ENCODE assay signal across 13 cellular contexts in genomic region chr7:73624669-73625001, GRCh38. TPM values are rescaled to one million over a fixed set of nuclear protein-coding genes. Genes with fewer than 3 reads are reported as not detected.
DNase-seq lines count a peak whose midpoint lies in the region; ATAC-seq, FAIRE-seq and TF ChIP-seq lines count a peak whose summit lies in the region.
"Had no signal": no experiment of that assay in that cellular context is flagged by ENCODE, and none has a peak within 500 bp of the region (broad histone marks: within the 10 kb centered on the region; RNA-seq: fewer than 3 reads in every experiment).

No MANE protein-coding gene starts in this region.

- no peak for ATAC-seq in A549
- ATAC-seq in HCT116 = no peak
- no peak for ATAC-seq in GM19328 (IDR thresholded peaks at IDR 0.05; ENCODE audit: unreplicated experiment)

- TF ChIP-seq CTCF in A549 (IDR thresholded peaks at IDR 0.05) (no peak), HCT116 (IDR thresholded peaks at IDR 0.05 in 2 of 3, conservative IDR thresholded peaks at IDR 0.05 in 1 of 3; ENCODE audit: borderline replicate concordance in 1 of 3, insufficient read depth in 1 of 3, low read depth in 2 of 3, low read length in 2 of 3) (no peak), coronary artery (IDR thresholded peaks at IDR 0.05) (no peak), neural cell (IDR thresholded peaks at IDR 0.05; ENCODE audit: poor library complexity, severe bottlenecking) (no peak)

- TF ChIP-seq POLR2A in A549 (IDR thresholded peaks at IDR 0.05; ENCODE audit: low read length) = no peak
- TF ChIP-seq POLR2A in HCT116 (IDR thresholded peaks at IDR 0.05; ENCODE audit: borderline replicate concordance, extremely low read depth, insufficient read depth, insufficient read length) = peak; percentile 9

- H3K4me2 ChIP-seq in A549 = peak overlapping the region; percentile 96
- H3K4me2 ChIP-seq in HCT116 (ENCODE audit: low read length) = peak overlapping the region; percentile 99
- no peak overlapping the region for H3K4me2 ChIP-seq in neural cell (ENCODE audit: low read length)

- H3K79me2 ChIP-seq in HCT116 (ENCODE audit: insufficient read depth, low read length) (peaks cover 16% of the 10 kb centered on the region; the same call in 1 of the 2 replicates), neural cell (replicated peaks; ENCODE audit: insufficient read depth, low read length) (no peaks in the 10 kb centered on the region)

- H2AFZ ChIP-seq in HCT116 (ENCODE audit: low read depth, low read length, poor library complexity, severe bottlenecking) (no peak overlapping the region), neural cell (ENCODE audit: low read depth, low read length) (no peak overlapping the region)

- intact Hi-C loops in HCT116 (cut with micrococcal nuclease) = loop anchor here (2.0 to 10.0 kb wide), 2 partner anchors 44 to 230 kb away; no protein-coding TSS in a partner anchor

- H3K4me3 ChIP-seq in A549 = peak overlapping the region; percentile 55
- peak overlapping the region in 1 of 2 experiments; percentile 91; a peak in 2 of 4 replicates for H3K4me3 ChIP-seq in HCT116 (replicated peaks in 1 of 2; ENCODE audit: low read depth in 1 of 2, low read length in 2 of 2)
- peak overlapping the region; percentile 63 for H3K4me3 ChIP-seq in coronary artery
- peak overlapping the region; percentile 78 for H3K4me3 ChIP-seq in neural cell (ENCODE audit: low read length)

- DNase-seq in A549 (ENCODE audit: low read depth in 1 of 2, low spot score in 1 of 2) (no peak), HCT116 (ENCODE audit: low read depth, low spot score) (no peak), coronary artery (ENCODE audit: low spot score) (no peak), LoVo (ENCODE audit: low spot score) (no peak), NCI-H1417 (lab: John Stamatoyannopoulos, UW) (no peak)
- DNase-seq in stimulated activated naive CD4-positive, alpha-beta T cell (lab: John Stamatoyannopoulos, UW) = no peak

- peaks cover 31% of the 10 kb centered on the region for H3K4me1 ChIP-seq in A549
- H3K4me1 ChIP-seq in HCT116 (ENCODE audit: control insufficient read depth in 1 of 2, insufficient read depth in 2 of 2, low read length in 2 of 2) = peaks cover 25 to 52% of the 10 kb centered on the region in 2 experiments

- no peaks in the 10 kb centered on the region for H3K9me3 ChIP-seq in A549
- H3K9me3 ChIP-seq in HCT116 (ENCODE audit: control insufficient read depth in 1 of 2, insufficient read depth in 1 of 2, low read depth in 1 of 2, low read length in 2 of 2) = no peaks in the 10 kb centered on the region
- H3K9me3 ChIP-seq in neural cell (ENCODE audit: low read length) = no peaks in the 10 kb centered on the region

- H3K9ac ChIP-seq in HCT116 (ENCODE audit: low read length) (peak overlapping the region; percentile 87; the same call in 1 of the 2 replicates), neural cell (ENCODE audit: low read length) (no peak overlapping the region)

- POLR2A ChIA-PET in A549 (lab: Yijun Ruan, JAX) (interaction anchor here (0.6 to 1.4 kb wide), 6 partner anchors 12 to 114 kb away, joined by 3 to 7 read pairs (median 4); partner anchors contain the start of genes ABHD11 and BCL7B), HCT116 (lab: Charles Lee) (interaction anchor here (0.6 to 2.5 kb wide), 11 partner anchors 12 to 208 kb away, joined by 3 to 16 read pairs (median 4); no protein-coding TSS in a partner anchor)

- no peaks in the 10 kb centered on the region for H3K27me3 ChIP-seq in HCT116 (ENCODE audit: insufficient read depth, low read length)
- peaks cover 41% of the 10 kb centered on the region for H3K27me3 ChIP-seq in neural cell (ENCODE audit: insufficient read depth, low read depth, low read length)

- TF ChIP-seq EP300 in A549 (IDR thresholded peaks at IDR 0.05) (no peak), neural cell (conservative IDR thresholded peaks at IDR 0.05; ENCODE audit: poor library complexity, severe bottlenecking) (no peak)

- 44% methylated on average over 9 of the region's 9 CpGs for WGBS in A549 (ENCODE audit: missing lambda C conversion rate)

- H3K9me2 ChIP-seq in HCT116 (ENCODE audit: insufficient read depth) (no peaks in the 10 kb centered on the region), neural cell (ENCODE audit: insufficient read depth, low read length) (no peaks in the 10 kb centered on the region)

- TF ChIP-seq RAD21 in A549 (conservative IDR thresholded peaks at IDR 0.05 in 1 of 2, IDR thresholded peaks at IDR 0.05 in 1 of 2) (no peak), HCT116 (IDR thresholded peaks at IDR 0.05; ENCODE audit: low read depth) (no peak), neural cell (conservative IDR thresholded peaks at IDR 0.05) (no peak)

- CTCF ChIA-PET in A549 (lab: Yijun Ruan, JAX) = interaction anchor here (0.7 to 8.4 kb wide), 5 partner anchors 10 to 110 kb away, joined by 3 to 98 read pairs (median 16); partner anchors contain the start of gene VPS37D
- CTCF ChIA-PET in HCT116 (lab: Charles Lee) = interaction anchor here (0.6 to 1.1 kb wide), 5 partner anchors 12 to 110 kb away, joined by 3 to 6 read pairs (median 3); no protein-coding TSS in a partner anchor

- H4K20me1 ChIP-seq in HCT116 (ENCODE audit: insufficient read depth) (no peaks in the 10 kb centered on the region), neural cell (ENCODE audit: insufficient read depth) (no peaks in the 10 kb centered on the region)

- H3F3A ChIP-seq in neural cell (ENCODE audit: insufficient read depth, low read length, poor library complexity, severe bottlenecking) = no peaks in the 10 kb centered on the region

- H3K36me3 ChIP-seq in HCT116 (ENCODE audit: control insufficient read depth in 1 of 2, insufficient read depth in 2 of 2, low read length in 2 of 2) (no peaks in the 10 kb centered on the region), neural cell (ENCODE audit: insufficient read depth, low read length) (no peaks in the 10 kb centered on the region)

- BruUV-seq in HCT116 (replicated peaks; lab: Mats Ljungman, UMichigan) = no TSS peak

- FAIRE-seq in A549 (lab: Jason Lieb, UNC) = no peak
- FAIRE-seq: bronchial epithelial cell, GM18507 had no signal

- RAD21 ChIA-PET in HCT116 (lab: Charles Lee; ENCODE audit: low non-redundant PET in 1 of 2, low total read pairs in 2 of 2, uncharacterized antibody in 2 of 2, unreplicated experiment in 2 of 2) = interaction anchor here (0.6 to 0.7 kb wide), 2 partner anchors 10 to 82 kb away, joined by 3 to 4 read pairs; no protein-coding TSS in a partner anchor

- H3K27ac ChIP-seq in A549 (peak overlapping the region; percentile 71 to 92; a peak in 4 of 6 replicates), HCT116 (ENCODE audit: low read depth, low read length) (peak overlapping the region; percentile 92; the same call in 1 of the 2 replicates), coronary artery (no peak overlapping the region), neural cell (ENCODE audit: low read length) (no peak overlapping the region)

TF ChIP-seq in neural cell, 6 proteins besides CTCF, POLR2A, EP300 and RAD21 (continues in another document):
- TF ChIP-seq SMC3 (conservative IDR thresholded peaks at IDR 0.05; ENCODE audit: poor library complexity) (no peak), MXI1 (conservative IDR thresholded peaks at IDR 0.05; ENCODE audit: poor library complexity, severe bottlenecking) (no peak)

RNA-seq across cellular contexts. Expression of gene MLXIPL, which starts 0.3 kb away (rescaled TPM):
- 1.4 and 2.2 TPM in 2 replicates for polyA plus RNA-seq in A549 (2011; rRNA removed)
- 0.93 and 1.4 TPM in 2 replicates for polyA plus RNA-seq in A549 (2012; cell fraction: cytosol; rRNA removed)
- polyA plus RNA-seq in A549 (2012; cell fraction: nucleus; rRNA removed) = 11.2 and 12.0 TPM in 2 replicates
- 1.8 to 3.8 TPM (median 3.3 TPM) in 3 replicates for polyA plus RNA-seq in A549 (2017; fragmentation: RNase III; extraction: RNeasy Plus Mini Kit Qiagen cat#74134 plus additional on column Dnase treatment)
- polyA minus RNA-seq in A549 (2011; rRNA and poly(A)+ RNA removed) = 0.62 and 2.9 TPM in 2 replicates
- 79.4 TPM for total RNA-seq in HCT116 (2021; ENCODE audit: unreplicated experiment)
- polyA plus RNA-seq in HCT116 (2012) = 57.5 and 60.6 TPM in 2 replicates
- 1.8 TPM in 1 of 2 replicates, not detected in the other for polyA plus RNA-seq in neural cell
- polyA minus RNA-seq in neural cell = not detected in 2 replicates
- total RNA-seq: activated T-helper 17 cell treated with anti-CD3 and anti-CD28 coated beads, Interleukin-2, amount 50 U/mL, for 72 hours; bronchial epithelial cell; G401 had no signal
- polyA plus RNA-seq: BJ had no signal

RNA-seq across cellular contexts. Expression of gene VPS37D, which starts 43.0 kb away (rescaled TPM):
- polyA plus RNA-seq in A549 (2011; rRNA removed) (3.3 and 3.8 TPM in 2 replicates), A549 (2017; fragmentation: RNase III; extraction: RNeasy Plus Mini Kit Qiagen cat#74134 plus additional on column Dnase treatment) (2.2 to 2.9 TPM (median 2.6 TPM) in 3 replicates), neural cell (52.7 and 56.3 TPM in 2 replicates)
- polyA plus RNA-seq in A549 (2012; cell fraction: cytosol; rRNA removed) = 3.2 and 4.5 TPM in 2 replicates
- polyA plus RNA-seq in A549 (2012; cell fraction: nucleus; rRNA removed) = 3.2 and 3.6 TPM in 2 replicates
- polyA minus RNA-seq in A549 (2011; rRNA and poly(A)+ RNA removed) = 2.1 and 3.3 TPM in 2 replicates
- total RNA-seq in HCT116 (2021; ENCODE audit: unreplicated experiment) = 9.5 TPM
- 8.2 and 9.2 TPM in 2 replicates for polyA plus RNA-seq in HCT116 (2012)
- polyA minus RNA-seq in neural cell = 31.1 and 36.5 TPM in 2 replicates

RNA-seq across cellular contexts. Expression of gene TBL2, which starts 46.3 kb away (rescaled TPM):
- polyA plus RNA-seq in A549 (2011; rRNA removed) (34.4 and 38.3 TPM in 2 replicates), A549 (2017; fragmentation: RNase III; extraction: RNeasy Plus Mini Kit Qiagen cat#74134 plus additional on column Dnase treatment) (41.8 to 46.4 TPM (median 45.9 TPM) in 3 replicates), neural cell (38.6 and 53.5 TPM in 2 replicates)
- polyA plus RNA-seq in A549 (2012; cell fraction: cytosol; rRNA removed) = 42.1 and 53.3 TPM in 2 replicates
- polyA plus RNA-seq in A549 (2012; cell fraction: nucleus; rRNA removed) = 84.1 and 84.4 TPM in 2 replicates
- polyA minus RNA-seq in A549 (2011; rRNA and poly(A)+ RNA removed) = 82.8 and 88.0 TPM in 2 replicates
- 55.0 TPM for total RNA-seq in HCT116 (2021; ENCODE audit: unreplicated experiment)
- 50.1 and 53.3 TPM in 2 replicates for polyA plus RNA-seq in HCT116 (2012)
- 47.0 and 51.1 TPM in 2 replicates for polyA minus RNA-seq in neural cell

RNA-seq across cellular contexts. Expression of gene DNAJC30, which starts 58.6 kb away (rescaled TPM):
- 5.2 and 5.7 TPM in 2 replicates for polyA plus RNA-seq in A549 (2011; rRNA removed)
- polyA plus RNA-seq in A549 (2012; cell fraction: cytosol; rRNA removed) = 8.1 and 12.9 TPM in 2 replicates
- 11.4 and 13.4 TPM in 2 replicates for polyA plus RNA-seq in A549 (2012; cell fraction: nucleus; rRNA removed)
- polyA plus RNA-seq in A549 (2017; fragmentation: RNase III; extraction: RNeasy Plus Mini Kit Qiagen cat#74134 plus additional on column Dnase treatment) = 8.9 to 10.1 TPM (median 9.3 TPM) in 3 replicates
- polyA minus RNA-seq in A549 (2011; rRNA and poly(A)+ RNA removed) = 4.0 and 5.4 TPM in 2 replicates
- 8.5 TPM for total RNA-seq in HCT116 (2021; ENCODE audit: unreplicated experiment)
- polyA plus RNA-seq in HCT116 (2012) = 3.4 and 5.1 TPM in 2 replicates
- polyA plus RNA-seq in neural cell = 1.1 and 1.3 TPM in 2 replicates
- 3.1 and 4.1 TPM in 2 replicates for polyA minus RNA-seq in neural cell

RNA-seq across cellular contexts. Expression of gene BUD23, which starts 58.8 kb away (rescaled TPM):
- polyA plus RNA-seq in A549 (2011; rRNA removed) (131 and 161 TPM in 2 replicates), A549 (2017; fragmentation: RNase III; extraction: RNeasy Plus Mini Kit Qiagen cat#74134 plus additional on column Dnase treatment) (130 to 145 TPM (median 134 TPM) in 3 replicates), neural cell (75.9 and 82.9 TPM in 2 replicates)
- polyA plus RNA-seq in A549 (2012; cell fraction: cytosol; rRNA removed) = 174 and 207 TPM in 2 replicates
- polyA plus RNA-seq in A549 (2012; cell fraction: nucleus; rRNA removed) = 105 and 131 TPM in 2 replicates
- polyA minus RNA-seq in A549 (2011; rRNA and poly(A)+ RNA removed) = 64.7 and 68.8 TPM in 2 replicates
- total RNA-seq in HCT116 (2021; ENCODE audit: unreplicated experiment) = 168 TPM
- 148 and 164 TPM in 2 replicates for polyA plus RNA-seq in HCT116 (2012)
- 29.9 and 33.5 TPM in 2 replicates for polyA minus RNA-seq in neural cell

Comparison
In these comparisons a context has a peak if more than half of its experiments do, and no peak if none do; other contexts are left out.
1. H3K27ac ChIP-seq: peak in A549 (2 of 2) and HCT116 (single experiment); none in coronary artery (0 of 2) and neural cell (single experiment).
2. Of the 6 proteins assayed by ChIP-seq in both A549 and HCT116: peak only in A549: none; only in HCT116: POLR2A; in both: none; in neither: 5.